ENCODE assay signal across 21 cellular contexts in the genomic region with DNA sequence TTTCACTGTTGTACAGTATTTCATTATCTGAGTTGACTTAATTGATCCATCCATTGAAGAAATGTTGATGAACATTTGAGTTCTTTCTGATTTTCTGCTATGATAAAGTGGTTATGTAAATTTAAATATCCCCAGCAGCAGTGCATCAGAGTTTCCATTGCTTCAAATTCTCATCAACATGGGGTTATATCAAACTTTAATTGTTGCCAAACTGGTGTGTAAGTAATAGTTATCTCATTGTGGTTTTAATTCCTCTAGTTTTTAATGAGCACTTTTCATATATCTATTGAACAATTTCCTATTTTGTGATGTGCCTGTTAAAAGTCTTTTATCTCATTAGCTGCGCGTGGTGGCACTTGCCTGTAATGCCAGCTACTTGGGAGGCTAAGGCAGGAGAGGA.
"Had no signal": no experiment of that assay in that cellular context is flagged by ENCODE, and none has a peak within 500 bp of the region (broad histone marks: within the 10 kb centered on the region; RNA-seq: fewer than 3 reads in every experiment).

No MANE protein-coding gene starts in this region.

- H3K27ac Mint-ChIP-seq: activated CD8-positive, alpha-beta memory T cell treated with anti-CD3 and anti-CD28 coated beads, Interleukin-2, amount 10 ng/mL, durations not matched to agents 7 days and 5 days; T-helper 1 cell treated with Interleukin-12 subunit alpha and Interleukin-12 subunit beta and Interleukin-4 antibody, amounts not matched to agents 30 μg/mL and 1 μg/mL, for 36 hours had no signal

- H3K27me3 Mint-ChIP-seq: activated CD8-positive, alpha-beta memory T cell treated with anti-CD3 and anti-CD28 coated beads, Interleukin-2, amount 10 ng/mL, durations not matched to agents 7 days and 5 days; effector memory CD8-positive, alpha-beta T cell; naive thymus-derived CD4-positive, alpha-beta T cell had no signal

- H3K4me1 Mint-ChIP-seq: neural crest cell had no signal

- H3K9me3 ChIP-seq: adrenal gland, ascending aorta, esophagus muscularis mucosa, gastrocnemius medialis, left lung, right lobe of liver, transverse colon had no signal

- H3K9me3 Mint-ChIP-seq: effector memory CD8-positive, alpha-beta T cell; T-helper 1 cell treated with Interleukin-12 subunit alpha and Interleukin-12 subunit beta and Interleukin-4 antibody, amounts not matched to agents 30 μg/mL and 1 μg/mL, for 36 hours had no signal

- DNase-seq: activated CD4-positive, CD25-positive, alpha-beta regulatory T cell; activated CD8-positive, alpha-beta memory T cell treated with anti-CD3 and anti-CD28 coated beads, Interleukin-2, amount 10 ng/mL, durations not matched to agents 7 days and 5 days; activated gamma-delta T cell; brain microvascular endothelial cell; caudate nucleus; dorsolateral prefrontal cortex; effector memory CD8-positive, alpha-beta T cell; gastrocnemius medialis; hippocampal formation; kidney glomerular epithelial cell; left lung; naive thymus-derived CD4-positive, alpha-beta T cell; occipital lobe; right lobe of liver; stimulated activated CD4-positive, alpha-beta T cell treated with anti-CD3 and anti-CD28 coated beads, Interleukin-1b, Interleukin-23, amount 100 ng/mL, for 48 hours; transverse colon had no signal

- H3K4me3 Mint-ChIP-seq: activated CD8-positive, alpha-beta memory T cell treated with anti-CD3 and anti-CD28 coated beads, Interleukin-2, amount 10 ng/mL, durations not matched to agents 7 days and 5 days; effector memory CD8-positive, alpha-beta T cell; naive thymus-derived CD4-positive, alpha-beta T cell; neural crest cell; T-helper 1 cell treated with Interleukin-12 subunit alpha and Interleukin-12 subunit beta and Interleukin-4 antibody, amounts not matched to agents 30 μg/mL and 1 μg/mL, for 36 hours had no signal

- ATAC-seq: activated CD8-positive, alpha-beta memory T cell treated with anti-CD3 and anti-CD28 coated beads, Interleukin-2, amount 10 ng/mL, durations not matched to agents 7 days and 5 days; effector memory CD8-positive, alpha-beta T cell; gastrocnemius medialis; left lung; naive thymus-derived CD4-positive, alpha-beta T cell; right lobe of liver had no signal
